In the genomic region with DNA sequence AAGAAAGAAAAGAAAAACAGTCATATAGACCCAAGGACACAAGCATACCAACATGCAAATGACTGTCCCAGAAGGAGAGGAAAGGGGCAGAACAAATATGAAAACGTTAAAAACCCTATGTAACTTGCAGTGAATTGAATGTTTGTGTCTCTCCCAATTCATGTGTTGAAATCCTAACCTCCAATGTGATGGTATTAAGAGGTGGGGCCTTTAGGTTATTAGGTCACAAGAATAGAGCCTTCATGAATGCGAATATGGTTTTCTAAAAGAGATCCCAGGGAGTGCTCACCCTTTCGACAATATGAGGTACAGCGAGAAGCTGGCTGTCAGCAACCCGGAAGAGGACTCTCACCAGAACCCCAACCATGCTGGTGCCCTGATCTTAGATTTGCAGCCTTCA, we compare ENCODE assay signal across 22 cellular contexts. TPM values are rescaled to one million over a fixed set of nuclear protein-coding genes. Genes with fewer than 3 reads are reported as not detected.
"Had no signal": no experiment of that assay in that cellular context is flagged by ENCODE, and none has a peak within 500 bp of the region (broad histone marks: within the 10 kb centered on the region; RNA-seq: fewer than 3 reads in every experiment).

No MANE protein-coding gene starts in this region.

- H3K27ac Mint-ChIP-seq: activated CD4-positive, alpha-beta T cell treated with anti-CD3 and anti-CD28 coated beads, Interleukin-2, amount 10 ng/mL, durations not matched to agents 7 days and 5 days; activated naive CD8-positive, alpha-beta T cell treated with anti-CD3 and anti-CD28 coated beads, Interleukin-2, amount 50 U/mL, for 24 hours; activated T-helper 1 cell treated with anti-CD3 and anti-CD28 coated beads, Interleukin-12 subunit alpha, Interleukin-12 subunit beta, Interleukin-2, Interleukin-4 antibody, amounts not matched to agents 30 ng/mL and 10 ng/mL and 1 ng/mL, durations not matched to agents 14 hours and 24 hours and 36 hours; stimulated activated memory B cell treated with anti-CD40 and anti-IgM and Interleukin-4, amounts not matched to agents 10 μg/mL and 1 μg/mL and 100 μg/mL, for 72 hours; type B pancreatic cell had no signal

- H3K9me3 ChIP-seq: breast epithelium, pancreas, sigmoid colon, spleen, testis had no signal

- H3K4me3 Mint-ChIP-seq: activated CD4-positive, alpha-beta T cell treated with anti-CD3 and anti-CD28 coated beads, Interleukin-2, amount 10 ng/mL, durations not matched to agents 7 days and 5 days; activated naive CD8-positive, alpha-beta T cell treated with anti-CD3 and anti-CD28 coated beads, Interleukin-2, amount 50 U/mL, for 24 hours; activated T-helper 1 cell treated with anti-CD3 and anti-CD28 coated beads, Interleukin-12 subunit alpha, Interleukin-12 subunit beta, Interleukin-2, Interleukin-4 antibody, amounts not matched to agents 30 ng/mL and 10 ng/mL and 1 ng/mL, durations not matched to agents 14 hours and 24 hours and 36 hours; naive thymus-derived CD4-positive, alpha-beta T cell; stimulated activated memory B cell treated with anti-CD40 and anti-IgM and Interleukin-4, amounts not matched to agents 10 μg/mL and 1 μg/mL and 100 μg/mL, for 72 hours; type B pancreatic cell had no signal

- H3K9me3 Mint-ChIP-seq: activated CD4-positive, alpha-beta T cell treated with anti-CD3 and anti-CD28 coated beads, Interleukin-2, amount 10 ng/mL, durations not matched to agents 7 days and 5 days; activated naive CD8-positive, alpha-beta T cell treated with anti-CD3 and anti-CD28 coated beads, Interleukin-2, amount 50 U/mL, for 24 hours; activated T-helper 1 cell treated with anti-CD3 and anti-CD28 coated beads, Interleukin-12 subunit alpha, Interleukin-12 subunit beta, Interleukin-2, Interleukin-4 antibody, amounts not matched to agents 30 ng/mL and 10 ng/mL and 1 ng/mL, durations not matched to agents 14 hours and 24 hours and 36 hours; naive thymus-derived CD4-positive, alpha-beta T cell; stimulated activated memory B cell treated with anti-CD40 and anti-IgM and Interleukin-4, amounts not matched to agents 10 μg/mL and 1 μg/mL and 100 μg/mL, for 72 hours; type B pancreatic cell had no signal

- H3K27ac ChIP-seq: breast epithelium, pancreas, sigmoid colon, spleen, testis had no signal

- H3K4me3 ChIP-seq: breast epithelium, pancreas, sigmoid colon, spleen, testis had no signal

- H3K27me3 Mint-ChIP-seq: activated CD4-positive, alpha-beta T cell treated with anti-CD3 and anti-CD28 coated beads, Interleukin-2, amount 10 ng/mL, durations not matched to agents 7 days and 5 days; activated naive CD8-positive, alpha-beta T cell treated with anti-CD3 and anti-CD28 coated beads, Interleukin-2, amount 50 U/mL, for 24 hours; naive thymus-derived CD4-positive, alpha-beta T cell; stimulated activated memory B cell treated with anti-CD40 and anti-IgM and Interleukin-4, amounts not matched to agents 10 μg/mL and 1 μg/mL and 100 μg/mL, for 72 hours; type B pancreatic cell had no signal

- H3K27me3 ChIP-seq: breast epithelium, pancreas, sigmoid colon, spleen, testis had no signal

- FAIRE-seq: pancreas had no signal

- H3K4me1 ChIP-seq: pancreas, sigmoid colon, testis had no signal

- DNase-seq: activated CD4-positive, alpha-beta T cell treated with anti-CD3 and anti-CD28 coated beads, Interleukin-2, amount 10 ng/mL, durations not matched to agents 7 days and 5 days; activated CD8-positive, alpha-beta memory T cell treated with anti-CD3 and anti-CD28 coated beads, Interleukin-2, amount 50 U/mL, for 4 hours; activated naive CD4-positive, alpha-beta T cell; activated naive CD8-positive, alpha-beta T cell treated with anti-CD3 and anti-CD28 coated beads, Interleukin-2, amount 50 U/mL, for 24 hours; anterior cingulate cortex; cerebellar nuclear complex; cortex of kidney; mesenchymal stem cell; naive thymus-derived CD4-positive, alpha-beta T cell; pancreas; sigmoid colon; spleen; stimulated activated CD4-positive, alpha-beta T cell treated with anti-CD3 and anti-CD28 coated beads, Interleukin-4, amount 100 ng/mL, for 4 hours; testis had no signal

RNA-seq across cellular contexts. Expression of gene GMCL2, which starts 31.1 kb away (rescaled TPM):
- total RNA-seq: activated CD4-positive, alpha-beta T cell treated with anti-CD3 and anti-CD28 coated beads, Interleukin-2, amount 10 ng/mL, durations not matched to agents 7 days and 5 days; activated T-helper 1 cell treated with anti-CD3 and anti-CD28 coated beads, Interleukin-12 subunit alpha, Interleukin-12 subunit beta, Interleukin-2, Interleukin-4 antibody, amounts not matched to agents 30 ng/mL and 10 ng/mL and 1 ng/mL, durations not matched to agents 14 hours and 24 hours and 36 hours; breast epithelium; esophagus mucosa; lower leg skin; mucosa of gallbladder; naive thymus-derived CD4-positive, alpha-beta T cell; pancreas; sigmoid colon; spleen; T-helper 1 cell treated with Interleukin-12 subunit alpha and Interleukin-12 subunit beta and Interleukin-4 antibody, amounts not matched to agents 30 ng/mL and 1 ng/mL, for 36 hours had no signal
- polyA plus RNA-seq: naive thymus-derived CD4-positive, alpha-beta T cell; pancreas had no signal
